In the genomic region with DNA sequence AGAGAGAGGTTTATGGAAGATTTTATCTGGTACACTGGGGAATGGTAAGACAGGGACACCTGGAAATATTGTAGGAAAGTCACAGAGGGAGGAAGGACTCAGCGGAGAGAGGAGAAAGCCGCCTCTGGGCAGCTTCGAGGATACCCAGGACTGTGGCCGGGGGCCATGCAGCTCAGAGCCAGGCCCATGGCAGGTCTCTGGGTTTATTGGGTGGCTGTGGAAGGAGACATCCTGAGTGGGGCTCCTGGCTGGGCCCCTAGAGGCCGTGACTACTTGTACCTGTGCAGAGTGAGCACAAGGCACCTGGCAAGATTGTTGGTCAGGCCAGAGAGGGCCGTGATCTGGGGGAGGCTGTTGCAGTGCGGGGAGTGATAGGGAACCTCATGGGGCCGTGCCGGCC, we compare ENCODE assay signal across 1 cellular context.
TF ChIP-seq lines count a peak whose summit lies in the region.

No MANE protein-coding gene starts in this region.

TF ChIP-seq in K562, 482 proteins besides CTCF, POLR2A, EP300 and RAD21:
- TF ChIP-seq RBM22 (IDR thresholded peaks at IDR 0.05; ENCODE audit: low read depth, low read length, poor library complexity, severe bottlenecking) = no peak
TF ChIP-seq in K562: peak in this region for 0.
